In genomic region chr2:159758239-159758638, GRCh38 we compare ENCODE assay signal across 24 cellular contexts. TPM values are rescaled to one million over a fixed set of nuclear protein-coding genes. Genes with fewer than 3 reads are reported as not detected.
DNase-seq lines count a peak whose midpoint lies in the region; ATAC-seq lines count a peak whose summit lies in the region.
"Had no signal": no experiment of that assay in that cellular context is flagged by ENCODE, and none has a peak within 500 bp of the region (broad histone marks: within the 10 kb centered on the region; RNA-seq: fewer than 3 reads in every experiment).

No MANE protein-coding gene starts in this region.

- peaks cover 62% of the 10 kb centered on the region for H3K36me3 Mint-ChIP-seq in activated T-cell treated with anti-CD3 and anti-CD28 coated beads, Interleukin-2, amount 50 U/mL, for 24 hours (ENCODE audit: low read depth)
- H3K36me3 Mint-ChIP-seq in T-helper 17 cell (ENCODE audit: low read depth) = peaks cover 7% of the 10 kb centered on the region
- H3K36me3 Mint-ChIP-seq in stimulated activated effector memory CD8-positive, alpha-beta T cell treated with anti-CD3 and anti-CD28 coated beads, Interleukin-12 subunit alpha, Interleukin-12 subunit beta, amount 100 ng/mL, for 72 hours = no peaks in the 10 kb centered on the region

- H3K9me3 Mint-ChIP-seq in activated T-cell treated with anti-CD3 and anti-CD28 coated beads, Interleukin-2, amount 50 U/mL, for 24 hours = no peaks in the 10 kb centered on the region
- no peaks in the 10 kb centered on the region for H3K9me3 Mint-ChIP-seq in stimulated activated effector memory CD8-positive, alpha-beta T cell treated with anti-CD3 and anti-CD28 coated beads, Interleukin-12 subunit alpha, Interleukin-12 subunit beta, amount 100 ng/mL, for 72 hours

- DNase-seq in activated T-cell treated with anti-CD3 and anti-CD28 coated beads, Interleukin-2, amount 50 U/mL, for 24 hours = no peak
- no peak for DNase-seq in activated T-cell treated with anti-CD3 and anti-CD28 coated beads, Interleukin-2, amount 50 U/mL, for 1 hour
- DNase-seq in T-helper 17 cell = no peak
- peak; percentile 56 for DNase-seq in fibroblast of peridontal ligament (ENCODE audit: extremely low read depth)
- DNase-seq in stimulated activated effector memory CD8-positive, alpha-beta T cell treated with anti-CD3 and anti-CD28 coated beads, Interleukin-12 subunit alpha, Interleukin-12 subunit beta, amount 100 ng/mL, for 72 hours (ENCODE audit: low spot score in 2 of 2) = no peak
- no peak for DNase-seq in HuH-7 (ENCODE audit: low spot score)
- DNase-seq in GDM1 (lab: John Stamatoyannopoulos, UW) = no peak
- no peak for DNase-seq in AG08396 (ENCODE audit: low spot score)
- DNase-seq: activated CD4-positive, alpha-beta T cell treated with anti-CD3 and anti-CD28 coated beads, Interleukin-2, amount 50 U/mL, for 48 hours; activated naive CD4-positive, alpha-beta T cell; activated T-cell treated with anti-CD3 and anti-CD28 coated beads for 4 hours; BE2C; cortex of kidney; EL; HCEC 1CT; kidney glomerular epithelial cell; NCI-H1105; NCI-H2029 treated with DMSO at 0.1 percent for 48 hours; NCI-H82; nucleus accumbens; stimulated activated CD4-positive, alpha-beta T cell treated with anti-CD3 and anti-CD28 coated beads, Interleukin-2, amount 100 ng/mL, for 24 hours; uterus had no signal

- H3K4me1 Mint-ChIP-seq in activated T-cell treated with anti-CD3 and anti-CD28 coated beads, Interleukin-2, amount 50 U/mL, for 24 hours (ENCODE audit: low read depth) = peaks cover 16% of the 10 kb centered on the region
- peaks cover 10% of the 10 kb centered on the region for H3K4me1 Mint-ChIP-seq in T-helper 17 cell
- peaks cover 5% of the 10 kb centered on the region for H3K4me1 Mint-ChIP-seq in stimulated activated effector memory CD8-positive, alpha-beta T cell treated with anti-CD3 and anti-CD28 coated beads, Interleukin-12 subunit alpha, Interleukin-12 subunit beta, amount 100 ng/mL, for 72 hours

- ATAC-seq in T-helper 17 cell = no peak
- no peak for ATAC-seq in stimulated activated effector memory CD8-positive, alpha-beta T cell treated with anti-CD3 and anti-CD28 coated beads, Interleukin-12 subunit alpha, Interleukin-12 subunit beta, amount 100 ng/mL, for 72 hours
- ATAC-seq: SK-N-SH treated with all-trans-retinoic acid at 6 μM for 48 hours had no signal

- peak overlapping the region; percentile 58 for H3K27ac Mint-ChIP-seq in activated T-cell treated with anti-CD3 and anti-CD28 coated beads, Interleukin-2, amount 50 U/mL, for 24 hours
- H3K27ac Mint-ChIP-seq in T-helper 17 cell = peak overlapping the region; percentile 61
- H3K27ac Mint-ChIP-seq in stimulated activated effector memory CD8-positive, alpha-beta T cell treated with anti-CD3 and anti-CD28 coated beads, Interleukin-12 subunit alpha, Interleukin-12 subunit beta, amount 100 ng/mL, for 72 hours = peak overlapping the region; percentile 17

- H3K9me3 ChIP-seq in T-helper 17 cell (ENCODE audit: control insufficient read depth, low read length, poor library complexity, severe bottlenecking) = no peaks in the 10 kb centered on the region
- H3K9me3 ChIP-seq: A549, BE2C, uterus had no signal

- no peaks in the 10 kb centered on the region for H3K27me3 Mint-ChIP-seq in activated T-cell treated with anti-CD3 and anti-CD28 coated beads, Interleukin-2, amount 50 U/mL, for 24 hours
- no peaks in the 10 kb centered on the region for H3K27me3 Mint-ChIP-seq in T-helper 17 cell

- H3K4me3 Mint-ChIP-seq in activated T-cell treated with anti-CD3 and anti-CD28 coated beads, Interleukin-2, amount 50 U/mL, for 24 hours = no peak overlapping the region
- H3K4me3 Mint-ChIP-seq in T-helper 17 cell = no peak overlapping the region
- H3K4me3 Mint-ChIP-seq in stimulated activated effector memory CD8-positive, alpha-beta T cell treated with anti-CD3 and anti-CD28 coated beads, Interleukin-12 subunit alpha, Interleukin-12 subunit beta, amount 100 ng/mL, for 72 hours = no peak overlapping the region

RNA-seq across cellular contexts. Expression of gene CD302, which starts 39.8 kb away (rescaled TPM):
- 1 to 10 TPM; 1.5 to 3.0 TPM for total RNA-seq in T-helper 17 cell

RNA-seq across cellular contexts. Expression of gene MARCHF7, which starts 45.9 kb away (rescaled TPM):
- total RNA-seq in T-helper 17 cell = 10 to 100 TPM; 62.0 to 69.4 TPM
